In genomic region chr9:120434532-120434931, GRCh38 we compare ENCODE assay signal across 16 cellular contexts.
DNase-seq lines count a peak whose midpoint lies in the region; ATAC-seq and TF ChIP-seq lines count a peak whose summit lies in the region.
"Had no signal": no experiment of that assay in that cellular context is flagged by ENCODE, and none has a peak within 500 bp of the region (broad histone marks: within the 10 kb centered on the region; RNA-seq: fewer than 3 reads in every experiment).

No MANE protein-coding gene starts in this region.

- H3K36me3 ChIP-seq in right atrium auricular region, result peaks cover 5% of the 10 kb centered on the region

- H3K36me3 Mint-ChIP-seq in H9 (ENCODE audit: insufficient read depth in 1 of 3, low read depth in 3 of 3), result peaks cover 32 to 51% (median 35%) of the 10 kb centered on the region in 3 experiments
- peaks cover 55% of the 10 kb centered on the region for H3K36me3 Mint-ChIP-seq in T-helper 2 cell treated with Interferon-gamma antibody and Interleukin-4, amounts not matched to agents 5 μg/mL and 100 μg/mL, for 36 hours (ENCODE audit: low read depth)
- H3K36me3 Mint-ChIP-seq in activated CD4-positive, alpha-beta memory T cell treated with anti-CD3 and anti-CD28 coated beads, Interleukin-2, amount 10 ng/mL, durations not matched to agents 7 days and 5 days (ENCODE audit: low read depth), result peaks cover 66% of the 10 kb centered on the region

- peak overlapping the region in 2 of 3 experiments; percentile 38 to 79; a peak in 3 of 7 replicates for H3K27ac Mint-ChIP-seq in H9
- no peak overlapping the region for H3K27ac Mint-ChIP-seq in T-helper 2 cell treated with Interferon-gamma antibody and Interleukin-4, amounts not matched to agents 5 μg/mL and 100 μg/mL, for 36 hours
- no peak overlapping the region for H3K27ac Mint-ChIP-seq in activated CD4-positive, alpha-beta memory T cell treated with anti-CD3 and anti-CD28 coated beads, Interleukin-2, amount 10 ng/mL, durations not matched to agents 7 days and 5 days
- H3K27ac Mint-ChIP-seq: activated CD4-positive, alpha-beta T cell treated with anti-CD3 and anti-CD28 coated beads, Interleukin-2, amount 10 ng/mL, durations not matched to agents 24 days and 14 days; activated naive CD4-positive, alpha-beta T cell treated with anti-CD3 and anti-CD28 coated beads, Interleukin-2, amount 10 ng/mL, durations not matched to agents 7 days and 5 days had no signal

- H3K9me3 Mint-ChIP-seq in H9, result no peaks in the 10 kb centered on the region
- H3K9me3 Mint-ChIP-seq in T-helper 2 cell treated with Interferon-gamma antibody and Interleukin-4, amounts not matched to agents 5 μg/mL and 100 μg/mL, for 36 hours, result no peaks in the 10 kb centered on the region
- no peaks in the 10 kb centered on the region for H3K9me3 Mint-ChIP-seq in activated CD4-positive, alpha-beta memory T cell treated with anti-CD3 and anti-CD28 coated beads, Interleukin-2, amount 10 ng/mL, durations not matched to agents 7 days and 5 days
- H3K9me3 Mint-ChIP-seq: activated CD4-positive, alpha-beta T cell treated with anti-CD3 and anti-CD28 coated beads, Interleukin-2, amount 10 ng/mL, durations not matched to agents 24 days and 14 days; activated naive CD4-positive, alpha-beta T cell treated with anti-CD3 and anti-CD28 coated beads, Interleukin-2, amount 10 ng/mL, durations not matched to agents 7 days and 5 days had no signal

- H3K23me2 ChIP-seq in H9 (ENCODE audit: insufficient read length, low read depth, low read length, poor library complexity, severe bottlenecking), result no peaks in the 10 kb centered on the region

- no peak overlapping the region for H3K4me3 Mint-ChIP-seq in H9
- no peak overlapping the region for H3K4me3 Mint-ChIP-seq in T-helper 2 cell treated with Interferon-gamma antibody and Interleukin-4, amounts not matched to agents 5 μg/mL and 100 μg/mL, for 36 hours
- no peak overlapping the region for H3K4me3 Mint-ChIP-seq in activated CD4-positive, alpha-beta memory T cell treated with anti-CD3 and anti-CD28 coated beads, Interleukin-2, amount 10 ng/mL, durations not matched to agents 7 days and 5 days
- H3K4me3 Mint-ChIP-seq: activated CD4-positive, alpha-beta T cell treated with anti-CD3 and anti-CD28 coated beads, Interleukin-2, amount 10 ng/mL, durations not matched to agents 24 days and 14 days; activated naive CD4-positive, alpha-beta T cell treated with anti-CD3 and anti-CD28 coated beads, Interleukin-2, amount 10 ng/mL, durations not matched to agents 7 days and 5 days; CD4-positive, alpha-beta memory T cell had no signal

- no peak overlapping the region for H2BK15ac ChIP-seq in H9 (ENCODE audit: low read depth, low read length)

- H3K4me3 ChIP-seq in right atrium auricular region (no peak overlapping the region), skeletal muscle cell (ENCODE audit: low read depth, low read length) (no peak overlapping the region)

- WGBS in H9 (ENCODE audit: extremely low coverage, insufficient read length, low lambda C conversion rate), result no CpG with 5 or more reads among the region's 6 CpGs

- H3K18ac ChIP-seq in H9 (ENCODE audit: insufficient read length, low read depth, low read length), result no peak overlapping the region

- no peak overlapping the region for H4K91ac ChIP-seq in H9 (ENCODE audit: insufficient read length, low read depth, low read length)

- H3K14ac ChIP-seq in H9 (ENCODE audit: insufficient read depth, low read length), result no peak overlapping the region

- H3K27me3 ChIP-seq in H9 (ENCODE audit: insufficient read depth, low read length), result no peaks in the 10 kb centered on the region
- no peaks in the 10 kb centered on the region for H3K27me3 ChIP-seq in right atrium auricular region

- H3K4me1 Mint-ChIP-seq in H9, result peaks cover 0 to 5% of the 10 kb centered on the region in 2 experiments; a peak in 1 of 4 replicates
- peaks cover 17% of the 10 kb centered on the region for H3K4me1 Mint-ChIP-seq in T-helper 2 cell treated with Interferon-gamma antibody and Interleukin-4, amounts not matched to agents 5 μg/mL and 100 μg/mL, for 36 hours (ENCODE audit: low read depth)
- H3K4me1 Mint-ChIP-seq in activated CD4-positive, alpha-beta memory T cell treated with anti-CD3 and anti-CD28 coated beads, Interleukin-2, amount 10 ng/mL, durations not matched to agents 7 days and 5 days, result peaks cover 40% of the 10 kb centered on the region

- H2BK5ac ChIP-seq in H9 (ENCODE audit: insufficient read length, low read length), result no peak overlapping the region

- no peak overlapping the region for H2AK5ac ChIP-seq in H9 (ENCODE audit: insufficient read length, low read length)

- H3K9ac ChIP-seq in H9 (ENCODE audit: extremely low read depth, insufficient read length, low read length), result no peak overlapping the region

- H3K79me2 ChIP-seq in H9 (ENCODE audit: insufficient read depth, low read length), result no peaks in the 10 kb centered on the region

- TF ChIP-seq CTCF in H9 (conservative IDR thresholded peaks at IDR 0.05) (no peak), right atrium auricular region (IDR thresholded peaks at IDR 0.05) (no peak), GM10266 (IDR thresholded peaks at IDR 0.05; ENCODE audit: control insufficient read depth, insufficient read depth, low read depth, missing control alignments) (no peak)

- H3K27me3 Mint-ChIP-seq in H9 (ENCODE audit: low read depth), result no peaks in the 10 kb centered on the region
- no peaks in the 10 kb centered on the region for H3K27me3 Mint-ChIP-seq in T-helper 2 cell treated with Interferon-gamma antibody and Interleukin-4, amounts not matched to agents 5 μg/mL and 100 μg/mL, for 36 hours (ENCODE audit: low read depth)
- no peaks in the 10 kb centered on the region for H3K27me3 Mint-ChIP-seq in activated CD4-positive, alpha-beta memory T cell treated with anti-CD3 and anti-CD28 coated beads, Interleukin-2, amount 10 ng/mL, durations not matched to agents 7 days and 5 days
- H3K27me3 Mint-ChIP-seq: activated CD4-positive, alpha-beta T cell treated with anti-CD3 and anti-CD28 coated beads, Interleukin-2, amount 10 ng/mL, durations not matched to agents 24 days and 14 days; activated naive CD4-positive, alpha-beta T cell treated with anti-CD3 and anti-CD28 coated beads, Interleukin-2, amount 10 ng/mL, durations not matched to agents 7 days and 5 days; CD4-positive, alpha-beta memory T cell had no signal

- no peak for ATAC-seq in HG03280 (IDR thresholded peaks at IDR 0.05; ENCODE audit: unreplicated experiment)

- H3K4ac ChIP-seq in H9 (ENCODE audit: low read depth, low read length), result no peak overlapping the region

- no peak overlapping the region for H2BK20ac ChIP-seq in H9 (ENCODE audit: low read depth, low read length, poor library complexity, severe bottlenecking)

- CTCF ChIA-PET in activated CD4-positive, alpha-beta memory T cell treated with anti-CD3 and anti-CD28 coated beads, Interleukin-2, amount 10 ng/mL, durations not matched to agents 7 days and 5 days (lab: Charles Lee), result no interaction called here

- POLR2A ChIA-PET in activated CD4-positive, alpha-beta memory T cell treated with anti-CD3 and anti-CD28 coated beads, Interleukin-2, amount 10 ng/mL, durations not matched to agents 7 days and 5 days (lab: Charles Lee), result no interaction called here

- no peak overlapping the region for H3K27ac ChIP-seq in H9 (ENCODE audit: insufficient read length, low read depth, low read length)
- peak overlapping the region; percentile 74 for H3K27ac ChIP-seq in caudate nucleus (ENCODE audit: low read depth, low read length)
- peak overlapping the region; percentile 26 to 46 for H3K27ac ChIP-seq in right atrium auricular region

- H4K20me1 ChIP-seq in H9 (ENCODE audit: control insufficient read depth, insufficient read depth, insufficient read length), result no peaks in the 10 kb centered on the region

- no peak overlapping the region for H4K5ac ChIP-seq in H9 (ENCODE audit: insufficient read length, low read depth, low read length)

- H2AFZ ChIP-seq in H9 (ENCODE audit: low read length), result no peak overlapping the region

- H3K56ac ChIP-seq in H9 (ENCODE audit: insufficient read length, low read depth, low read length), result no peak overlapping the region

- no peaks in the 10 kb centered on the region for H3K79me1 ChIP-seq in H9 (ENCODE audit: insufficient read depth, low read depth, low read length, poor library complexity, severe bottlenecking)

- no peak overlapping the region for H3K23ac ChIP-seq in H9 (ENCODE audit: insufficient read length, low read depth, low read length)

- H3K4me2 ChIP-seq in H9 (ENCODE audit: insufficient read depth, insufficient read length, low read length), result no peak overlapping the region

- H3K9me3 ChIP-seq in H9 (ENCODE audit: control insufficient read depth, low read depth, low read length) (no peaks in the 10 kb centered on the region), right atrium auricular region (no peaks in the 10 kb centered on the region)

- no peak overlapping the region for H2BK120ac ChIP-seq in H9 (ENCODE audit: low read depth, low read length, poor library complexity, severe bottlenecking)

- no peak overlapping the region for H3T11ph ChIP-seq in H9 (ENCODE audit: low read length)

- no peak overlapping the region for H2BK12ac ChIP-seq in H9 (ENCODE audit: insufficient read length, low read depth, low read length)

- DNase-seq in H9 (no peak), caudate nucleus (lab: John Stamatoyannopoulos, UW) (no peak), right atrium auricular region (ENCODE audit: low spot score) (peak; percentile 79), skeletal muscle cell (ENCODE audit: low read depth) (peak; percentile 71), GM10266 (ENCODE audit: extremely low spot score) (no peak)
- DNase-seq in T-helper 2 cell treated with Interferon-gamma antibody and Interleukin-4, amounts not matched to agents 5 μg/mL and 100 μg/mL, for 36 hours (ENCODE audit: low spot score), result no peak
- no peak for DNase-seq in activated CD4-positive, alpha-beta memory T cell treated with anti-CD3 and anti-CD28 coated beads, Interleukin-2, amount 10 ng/mL, durations not matched to agents 7 days and 5 days
- DNase-seq: activated CD4-positive, alpha-beta T cell treated with anti-CD3 and anti-CD28 coated beads, Interleukin-2, amount 10 ng/mL, durations not matched to agents 24 days and 14 days; activated naive CD4-positive, alpha-beta T cell treated with anti-CD3 and anti-CD28 coated beads, Interleukin-2, amount 10 ng/mL, durations not matched to agents 7 days and 5 days; CD4-positive, alpha-beta memory T cell; NCI-H2081; posterior cingulate gyrus; stimulated activated CD4-positive, alpha-beta T cell treated with anti-CD3 and anti-CD28 coated beads, Interleukin-4, amount 100 ng/mL, for 1 hour; stimulated activated naive CD4-positive, alpha-beta T cell treated with Interleukin-2 at 50 U/mL for 16 hours; SW 1271 had no signal

- H4K8ac ChIP-seq in H9 (replicated peaks; ENCODE audit: insufficient read length, low read depth, low read length), result no peak overlapping the region

- H3K4me1 ChIP-seq in H9 (ENCODE audit: insufficient read depth, low read length) (no peaks in the 10 kb centered on the region), right atrium auricular region (peaks cover 0 to 19% of the 10 kb centered on the region in 2 donors)

Comparison
In these comparisons a context has a peak if more than half of its experiments do, and no peak if none do; other contexts are left out.
1. DNase-seq: peak in right atrium auricular region (single experiment) and skeletal muscle cell (single experiment); none in H9 (single experiment), caudate nucleus (0 of 61), T-helper 2 cell treated with Interferon-gamma antibody and Interleukin-4, amounts not matched to agents 5 μg/mL and 100 μg/mL, for 36 hours (single experiment), GM10266 (single experiment) and activated CD4-positive, alpha-beta memory T cell treated with anti-CD3 and anti-CD28 coated beads, Interleukin-2, amount 10 ng/mL, durations not matched to agents 7 days and 5 days (single experiment).
2. H3K27ac Mint-ChIP-seq: peak in H9 (2 of 3); none in T-helper 2 cell treated with Interferon-gamma antibody and Interleukin-4, amounts not matched to agents 5 μg/mL and 100 μg/mL, for 36 hours (single experiment) and activated CD4-positive, alpha-beta memory T cell treated with anti-CD3 and anti-CD28 coated beads, Interleukin-2, amount 10 ng/mL, durations not matched to agents 7 days and 5 days (single experiment).